13 cellular contexts compared by ENCODE assay signal in the genomic region with DNA sequence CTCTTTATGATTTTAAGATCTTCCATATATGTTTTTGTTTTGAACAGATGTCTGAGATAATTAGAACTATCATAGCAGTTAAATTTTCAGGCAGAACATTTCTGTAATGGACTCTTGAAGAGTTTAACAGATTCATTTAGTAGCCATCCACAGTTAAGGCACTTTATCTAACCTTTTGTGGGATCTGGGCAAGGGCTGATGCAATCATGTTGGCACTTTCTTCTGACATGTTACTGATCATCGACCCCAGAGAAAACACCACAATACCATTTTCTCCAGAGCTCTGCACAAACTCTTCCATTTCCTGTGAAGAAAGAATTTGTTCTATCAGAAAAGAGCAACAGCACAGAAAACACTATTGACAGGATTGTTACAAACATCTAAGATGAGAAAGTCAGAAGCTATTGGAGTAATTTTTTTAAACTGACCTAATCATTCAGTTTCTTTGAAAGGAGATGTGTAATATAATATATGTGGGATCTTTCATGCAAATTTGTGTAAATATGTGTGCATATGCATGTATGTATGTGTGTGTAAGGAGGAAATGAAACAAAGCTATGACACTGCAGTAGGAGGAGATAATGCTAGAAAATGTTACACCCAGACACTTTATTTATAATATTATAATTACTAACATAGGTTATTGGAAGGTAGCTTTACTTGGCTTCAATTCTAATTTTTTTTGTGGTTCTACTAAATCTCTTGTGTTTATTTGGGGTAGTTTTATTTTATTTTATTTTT. TPM values are rescaled to one million over a fixed set of nuclear protein-coding genes. Genes with fewer than 3 reads are reported as not detected.
"Had no signal": no experiment of that assay in that cellular context is flagged by ENCODE, and none has a peak within 500 bp of the region (broad histone marks: within the 10 kb centered on the region; RNA-seq: fewer than 3 reads in every experiment).

No MANE protein-coding gene starts in this region.

RNA-seq across cellular contexts. Expression of a gene that starts 7.4 kb away (rescaled TPM):
- total RNA-seq: activated CD4-positive, alpha-beta memory T cell treated with anti-CD3 and anti-CD28 coated beads, Interleukin-2, amount 10 ng/mL, durations not matched to agents 7 days and 5 days; activated CD4-positive, alpha-beta T cell treated with anti-CD3 and anti-CD28 coated beads, Interleukin-2, amount 10 ng/mL, durations not matched to agents 24 days and 14 days; activated naive CD4-positive, alpha-beta T cell treated with anti-CD3 and anti-CD28 coated beads for 36 hours; activated naive CD8-positive, alpha-beta T cell treated with anti-CD3 and anti-CD28 coated beads, Interleukin-2, amount 10 ng/mL, durations not matched to agents 7 days and 5 days; activated T-cell treated with anti-CD3 and anti-CD28 coated beads, Interleukin-2, amount 50 U/mL, for 72 hours; endodermal cell; esophagus squamous epithelium; left cardiac atrium; natural killer cell treated with Interleukin-12 subunit alpha and Interleukin-12 subunit beta and Interleukin-15 and Interleukin-18, amount 100 ng/mL, for 72 hours; osteocyte; right atrium auricular region; thoracic aorta; vagina had no signal
